ENCODE assay signal across 9 cellular contexts in the genomic region with DNA sequence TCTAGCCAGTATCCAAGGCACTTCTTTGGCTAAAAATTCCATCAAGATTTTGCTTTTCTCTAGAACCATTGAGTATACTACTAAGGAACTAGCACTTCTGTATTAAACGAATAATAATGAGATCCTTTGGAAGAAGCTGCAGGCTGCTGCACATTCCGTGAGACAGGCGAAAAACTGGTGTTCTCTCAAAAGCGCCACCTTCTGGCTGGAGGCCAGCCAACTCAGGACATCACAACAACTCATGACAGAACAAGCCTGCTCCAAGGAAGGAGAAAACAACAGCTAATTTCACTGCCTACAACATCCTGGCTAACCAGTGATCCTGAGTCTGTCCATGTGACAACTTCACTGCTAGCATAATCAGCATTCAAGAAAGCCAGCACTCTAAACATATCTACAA.
DNase-seq lines count a peak whose midpoint lies in the region; ATAC-seq and TF ChIP-seq lines count a peak whose summit lies in the region.
"Had no signal": no experiment of that assay in that cellular context is flagged by ENCODE, and none has a peak within 500 bp of the region (broad histone marks: within the 10 kb centered on the region; RNA-seq: fewer than 3 reads in every experiment).

No MANE protein-coding gene starts in this region.

- H3K27ac ChIP-seq in brain microvascular endothelial cell = no peak overlapping the region
- no peak overlapping the region for H3K27ac ChIP-seq in neural progenitor cell
- H3K27ac ChIP-seq: SK-N-MC had no signal

- peak overlapping the region; percentile 24 for H2AFZ ChIP-seq in neural progenitor cell (replicated peaks)

- H3K9ac ChIP-seq in neural progenitor cell = no peak overlapping the region

- H3K36me3 ChIP-seq in brain microvascular endothelial cell (replicated peaks) = no peaks in the 10 kb centered on the region
- H3K36me3 ChIP-seq in neural progenitor cell = no peaks in the 10 kb centered on the region

- H4K20me1 ChIP-seq in neural progenitor cell (ENCODE audit: low read depth) = no peaks in the 10 kb centered on the region

- peaks cover 9% of the 10 kb centered on the region for H3K4me1 ChIP-seq in neural progenitor cell

- DNase-seq in EH (ENCODE audit: low read depth) (peak; percentile 45), NCI-H524 (lab: John Stamatoyannopoulos, UW) (peak; percentile 21 to 66), brain microvascular endothelial cell (peak; percentile 27), neural progenitor cell (ENCODE audit: low spot score) (peak; percentile 16), cerebellar nuclear complex (lab: John Stamatoyannopoulos, UW) (no peak), NCI-H446 (lab: John Stamatoyannopoulos, UW) (no peak)

- H3K27ac Mint-ChIP-seq in neural progenitor cell = no peak overlapping the region

- H3K4me3 Mint-ChIP-seq in neural progenitor cell = no peak overlapping the region

- H3K27me3 Mint-ChIP-seq in neural progenitor cell (ENCODE audit: insufficient read depth, low read depth) = no peaks in the 10 kb centered on the region

- no peaks in the 10 kb centered on the region for H3K79me2 ChIP-seq in neural progenitor cell (ENCODE audit: low read depth)

- peaks cover 14% of the 10 kb centered on the region for H3K9me3 Mint-ChIP-seq in neural progenitor cell

- no peaks in the 10 kb centered on the region for H3K9me3 ChIP-seq in neural progenitor cell (ENCODE audit: low read depth)

- in situ Hi-C loops in brain microvascular endothelial cell (cut with HindIII; ENCODE audit: low pct_ligation_motif_present, low sequenced_read_pairs) = no loop called here

- H3K4me1 Mint-ChIP-seq in neural progenitor cell = peaks cover 4% of the 10 kb centered on the region

- ATAC-seq in GM21526 (IDR thresholded peaks at IDR 0.05; ENCODE audit: low FRiP score, unreplicated experiment) (peak; percentile 58), HG03457 (IDR thresholded peaks at IDR 0.05; ENCODE audit: unreplicated experiment) (no peak)

- H3K4me2 ChIP-seq in neural progenitor cell = no peak overlapping the region

- no peaks in the 10 kb centered on the region for H3K36me3 Mint-ChIP-seq in neural progenitor cell

- H3K4me3 ChIP-seq in brain microvascular endothelial cell (ENCODE audit: low read depth, low read length) (no peak overlapping the region), neural progenitor cell (no peak overlapping the region)
- H3K4me3 ChIP-seq: SK-N-MC had no signal

- no peaks in the 10 kb centered on the region for H3F3A ChIP-seq in neural progenitor cell (ENCODE audit: low read depth)

- TF ChIP-seq CTCF in brain microvascular endothelial cell (IDR thresholded peaks at IDR 0.05; ENCODE audit: low read depth, low read length, missing control alignments) = peak; percentile 42
- peak; percentile 43 for TF ChIP-seq CTCF in neural progenitor cell (IDR thresholded peaks at IDR 0.05)

- no peaks in the 10 kb centered on the region for H3K27me3 ChIP-seq in brain microvascular endothelial cell (replicated peaks)
- no peaks in the 10 kb centered on the region for H3K27me3 ChIP-seq in neural progenitor cell

Comparison
In these comparisons a context has a peak if more than half of its experiments do, and no peak if none do; other contexts are left out.
1. DNase-seq: peak in EH (single experiment), NCI-H524 (2 of 2), brain microvascular endothelial cell (single experiment) and neural progenitor cell (single experiment); none in cerebellar nuclear complex (0 of 2) and NCI-H446 (0 of 2).